Comparison of ENCODE assay signal across 8 cellular contexts in genomic region chr4:31370866-31371465, GRCh38.
DNase-seq lines count a peak whose midpoint lies in the region; ATAC-seq and TF ChIP-seq lines count a peak whose summit lies in the region.

No MANE protein-coding gene starts in this region.

- DNase-seq in GM03348 (ENCODE audit: low spot score) (peak; percentile 55), dorsolateral prefrontal cortex (no peak), middle frontal gyrus (ENCODE audit: extremely low spot score, low spot score) (peak; percentile 43), COLO668 (lab: John Stamatoyannopoulos, UW; ENCODE audit: unreplicated experiment) (no peak), ovary (no peak)

- no peak for TF ChIP-seq EP300 in ovary (IDR thresholded peaks at IDR 0.05)

- H3K4me3 ChIP-seq in OCI-LY3 (ENCODE audit: low read length), result no peak overlapping the region
- no peak overlapping the region for H3K4me3 ChIP-seq in dorsolateral prefrontal cortex
- no peak overlapping the region for H3K4me3 ChIP-seq in ovary

- no peaks in the 10 kb centered on the region for H3K27me3 ChIP-seq in OCI-LY3 (ENCODE audit: low read depth, low read length)
- H3K27me3 ChIP-seq in dorsolateral prefrontal cortex, result no peaks in the 10 kb centered on the region
- H3K27me3 ChIP-seq in ovary, result no peaks in the 10 kb centered on the region

- H3K79me2 ChIP-seq in OCI-LY3 (ENCODE audit: low read length), result no peaks in the 10 kb centered on the region

- WGBS in ovary, 3 donors, result 68% methylated on average over 3 of the region's 3 CpGs

- ATAC-seq in GM21423 (IDR thresholded peaks at IDR 0.05; ENCODE audit: unreplicated experiment) (peak; percentile 98), HG03565 (IDR thresholded peaks at IDR 0.05; ENCODE audit: unreplicated experiment) (peak; percentile 98)

- H3K4me2 ChIP-seq in OCI-LY3 (ENCODE audit: low read length), result no peak overlapping the region

- H3K9me3 ChIP-seq in OCI-LY3 (ENCODE audit: insufficient read depth, low read length) (no peaks in the 10 kb centered on the region), ovary (no peaks in the 10 kb centered on the region)

- intact Hi-C loops in dorsolateral prefrontal cortex (cut with DNase I), result no loop called here
- intact Hi-C loops in ovary (cut with DNase I), result no loop called here

- peak; percentile 82 for TF ChIP-seq CTCF in OCI-LY3 (IDR thresholded peaks at IDR 0.05; ENCODE audit: low read depth, low read length)
- TF ChIP-seq CTCF in dorsolateral prefrontal cortex (IDR thresholded peaks at IDR 0.05 in 54 of 56, conservative IDR thresholded peaks at IDR 0.05 in 2 of 56; ENCODE audit: low read depth in 1 of 56, partially characterized antibody in 56 of 56), result peak; percentile 52 to 85 (median 76)
- peak in 1 of 3 donors; percentile 29 for TF ChIP-seq CTCF in ovary (IDR thresholded peaks at IDR 0.05)

- H3K9ac ChIP-seq in OCI-LY3 (ENCODE audit: low read length), result no peak overlapping the region

- H4K20me1 ChIP-seq in OCI-LY3 (ENCODE audit: insufficient read depth, low read length), result no peaks in the 10 kb centered on the region

- no peaks in the 10 kb centered on the region for H3K4me1 ChIP-seq in OCI-LY3 (ENCODE audit: low read length)
- H3K4me1 ChIP-seq in ovary (ENCODE audit: insufficient read depth), result no peaks in the 10 kb centered on the region

- H3K27ac ChIP-seq in OCI-LY3 (ENCODE audit: low read length) (no peak overlapping the region), dorsolateral prefrontal cortex (no peak overlapping the region), ovary (no peak overlapping the region)

- H2AFZ ChIP-seq in OCI-LY3 (ENCODE audit: low read depth, low read length), result no peak overlapping the region

- H3K36me3 ChIP-seq in OCI-LY3 (replicated peaks; ENCODE audit: low read depth, low read length) (no peaks in the 10 kb centered on the region), ovary (no peaks in the 10 kb centered on the region)

- no peak for TF ChIP-seq POLR2A in ovary (IDR thresholded peaks at IDR 0.05)

Comparison
In these comparisons a context has a peak if more than half of its experiments do, and no peak if none do; other contexts are left out.
1. DNase-seq: peak in GM03348 (single experiment) and middle frontal gyrus (single experiment); none in dorsolateral prefrontal cortex (0 of 10), COLO668 (single experiment) and ovary (0 of 5).